ENCODE assay signal across 8 cellular contexts in the genomic region with DNA sequence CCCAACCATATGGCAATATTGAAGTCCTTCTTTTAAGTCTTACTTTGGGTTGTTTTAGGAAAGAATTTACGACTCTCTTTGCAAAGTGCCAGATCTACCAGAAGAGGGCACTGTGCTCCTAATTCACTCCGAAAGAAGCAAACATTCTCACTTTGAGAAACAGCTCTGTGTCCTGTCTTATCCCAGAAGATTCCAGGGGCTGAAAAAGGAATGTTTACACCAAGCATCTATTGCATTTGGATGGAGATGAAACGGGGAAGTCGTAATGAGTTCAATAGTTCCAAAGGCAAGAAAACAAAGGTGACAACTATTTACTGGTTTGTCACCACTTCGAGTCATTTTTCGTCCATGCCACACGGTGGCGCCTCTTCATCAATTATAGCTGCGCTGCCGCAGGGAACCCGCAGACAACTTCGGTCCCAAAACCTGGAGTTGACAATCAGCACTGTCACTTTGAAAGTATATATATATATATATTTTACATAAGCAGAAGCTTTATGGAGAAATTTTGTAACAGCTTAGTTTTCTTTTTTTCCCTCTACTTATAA.
DNase-seq lines count a peak whose midpoint lies in the region; ATAC-seq, FAIRE-seq and TF ChIP-seq lines count a peak whose summit lies in the region.

No MANE protein-coding gene starts in this region.

- no peaks in the 10 kb centered on the region for H3K27me3 ChIP-seq in MG63
- H3K27me3 ChIP-seq in SK-N-SH (ENCODE audit: insufficient read depth), result peaks cover 4% of the 10 kb centered on the region
- no peaks in the 10 kb centered on the region for H3K27me3 ChIP-seq in pancreas
- no peaks in the 10 kb centered on the region for H3K27me3 ChIP-seq in thyroid gland

- peak overlapping the region; percentile 83 for H3K4me3 Mint-ChIP-seq in activated naive CD8-positive, alpha-beta T cell

- H4K20me1 ChIP-seq in SK-N-SH (ENCODE audit: insufficient read depth), result no peaks in the 10 kb centered on the region

- TF ChIP-seq POLR2A in thyroid gland (IDR thresholded peaks at IDR 0.05), result no peak

- intact Hi-C loops in Right ventricle myocardium inferior (cut with DNase I), result loop anchor here (5.0 kb wide), 1 partner anchor 203 kb away; no protein-coding TSS in a partner anchor
- intact Hi-C loops in pancreas (cut with DNase I), result loop anchor here in 2 of 3 donors (10.0 kb wide), 1 partner anchor 205 kb away; no protein-coding TSS in a partner anchor
- intact Hi-C loops in thyroid gland (cut with DNase I), result loop anchor here (5.0 kb wide), 1 partner anchor 203 kb away; no protein-coding TSS in a partner anchor

- peak overlapping the region; percentile 4; the same call in 1 of the 2 replicates for H3K9ac ChIP-seq in SK-N-SH

- H3K9me3 Mint-ChIP-seq in activated naive CD8-positive, alpha-beta T cell (ENCODE audit: low read depth), result no peaks in the 10 kb centered on the region

- no peaks in the 10 kb centered on the region for H3K4me1 Mint-ChIP-seq in activated naive CD8-positive, alpha-beta T cell (ENCODE audit: low read depth)

- peak; percentile 69 for TF ChIP-seq RAD21 in SK-N-SH (IDR thresholded peaks at IDR 0.05; ENCODE audit: low read length)

- POLR2A ChIA-PET in SK-N-SH (lab: Yijun Ruan, JAX), result no interaction called here

- peak overlapping the region; percentile 72 for H3K4me2 ChIP-seq in SK-N-SH

- peaks cover 13% of the 10 kb centered on the region for H3K27me3 Mint-ChIP-seq in activated naive CD8-positive, alpha-beta T cell

- no peaks in the 10 kb centered on the region; a peak in 1 of 4 replicates for H3K4me1 ChIP-seq in SK-N-SH (ENCODE audit: control insufficient read depth in 1 of 2, insufficient read depth in 2 of 2, low read depth in 1 of 2, low read length in 1 of 2)
- H3K4me1 ChIP-seq in pancreas, result no peaks in the 10 kb centered on the region
- no peaks in the 10 kb centered on the region for H3K4me1 ChIP-seq in thyroid gland

- H3K9me2 ChIP-seq in SK-N-SH, result no peaks in the 10 kb centered on the region

- WGBS in SK-N-SH (ENCODE audit: low lambda C conversion rate), result 0% methylated on average over 12 of the region's 12 CpGs
- WGBS in pancreas, 2 donors, result 0% methylated on average over 12 of the region's 12 CpGs
- 0% methylated on average over 12 of the region's 12 CpGs for WGBS in thyroid gland, 2 donors

- peak; percentile 98 for TF ChIP-seq CTCF in SK-N-SH (IDR thresholded peaks at IDR 0.05)
- peak; percentile 62 to 79 (median 77) for TF ChIP-seq CTCF in pancreas (IDR thresholded peaks at IDR 0.05)
- TF ChIP-seq CTCF in thyroid gland (IDR thresholded peaks at IDR 0.05), result peak; percentile 61 to 99 (median 86)

- no peaks in the 10 kb centered on the region for H3K36me3 Mint-ChIP-seq in activated naive CD8-positive, alpha-beta T cell

- H3K79me2 ChIP-seq in SK-N-SH (ENCODE audit: insufficient read depth), result no peaks in the 10 kb centered on the region

- H3K27ac ChIP-seq in SK-N-SH (ENCODE audit: low read depth in 2 of 2, low read length in 1 of 2) (no peak overlapping the region), pancreas (peak overlapping the region in 1 of 4 donors; percentile 52), thyroid gland (no peak overlapping the region)

- FAIRE-seq in pancreas (lab: Jason Lieb, UNC), result peak; percentile 88

- no peak for TF ChIP-seq EP300 in SK-N-SH (IDR thresholded peaks at IDR 0.05; ENCODE audit: borderline replicate concordance in 1 of 2, low read depth in 1 of 2, low read length in 1 of 2)

- CTCF ChIA-PET in SK-N-SH (lab: Yijun Ruan, JAX), result interaction anchor here (0.6 to 4.4 kb wide), 89 partner anchors 8 to 1838 kb away, joined by 3 to 212 read pairs (median 5); partner anchors contain the start of genes STX7, TAAR8 and TAAR9

- H3K9me3 ChIP-seq in MG63 (no peaks in the 10 kb centered on the region), SK-N-SH (peaks cover 5% of the 10 kb centered on the region), pancreas (no peaks in the 10 kb centered on the region), thyroid gland (no peaks in the 10 kb centered on the region)

- H3K27ac Mint-ChIP-seq in activated naive CD8-positive, alpha-beta T cell, result no peak overlapping the region

- peak overlapping the region; percentile 93 for H2AFZ ChIP-seq in SK-N-SH (ENCODE audit: low read depth)

- peak; percentile 80 for ATAC-seq in Right ventricle myocardium inferior
- ATAC-seq in pancreas, result peak; percentile 93 to 98 (median 96)

- H3K4me3 ChIP-seq in MG63 (peak overlapping the region; percentile 41), SK-N-SH (ENCODE audit: low read depth in 2 of 2, low read length in 1 of 2) (peak overlapping the region; percentile 49 to 78), pancreas (peak overlapping the region in 2 of 4 donors; percentile 27 to 36), thyroid gland (replicated peaks in 1 of 3) (peak overlapping the region in 1 of 3 donors; percentile 13)

- no peaks in the 10 kb centered on the region for H3K36me3 ChIP-seq in MG63
- no peaks in the 10 kb centered on the region for H3K36me3 ChIP-seq in SK-N-SH (replicated peaks in 1 of 2; ENCODE audit: control insufficient read depth in 1 of 2, insufficient read depth in 2 of 2, low read length in 1 of 2)
- no peaks in the 10 kb centered on the region for H3K36me3 ChIP-seq in pancreas
- no peaks in the 10 kb centered on the region for H3K36me3 ChIP-seq in thyroid gland

- DNase-seq in GM04504 (ENCODE audit: low read depth) (peak; percentile 38), HCEC 1CT (peak; percentile 66), MG63 (peak; percentile 57), SK-N-SH (peak; percentile 43), Right ventricle myocardium inferior (ENCODE audit: missing footprints) (peak; percentile 85), pancreas (peak; percentile 51 to 84 (median 72)), thyroid gland (peak; percentile 55 to 75)

- H3F3A ChIP-seq in SK-N-SH (replicated peaks; ENCODE audit: insufficient read depth), result no peaks in the 10 kb centered on the region

TF ChIP-seq in SK-N-SH, 30 proteins besides CTCF, POLR2A, EP300 and RAD21:
- 0 out of 2 replicates have a peak, but pooled peaks have one; percentile 11 for TF ChIP-seq RXRA (IDR thresholded peaks at IDR 0.05; ENCODE audit: borderline replicate concordance, low read depth)
- TF ChIP-seq RCOR1 (IDR thresholded peaks at IDR 0.05; ENCODE audit: low read length), result no peak
- TF ChIP-seq SMC3 (IDR thresholded peaks at IDR 0.05; ENCODE audit: low read depth, low read length), result peak; percentile 59
